25 cellular contexts compared by ENCODE assay signal in genomic region chr9:14185016-14185415, GRCh38.
"Had no signal": no experiment of that assay in that cellular context is flagged by ENCODE, and none has a peak within 500 bp of the region (broad histone marks: within the 10 kb centered on the region; RNA-seq: fewer than 3 reads in every experiment).

No MANE protein-coding gene starts in this region.

- H3K36me3 ChIP-seq: colonic mucosa, esophagus muscularis mucosa, esophagus squamous epithelium, gastrocnemius medialis, gastroesophageal sphincter, heart left ventricle, heart right ventricle had no signal

- H3K4me3 ChIP-seq: colonic mucosa, coronary artery, dorsolateral prefrontal cortex, esophagus muscularis mucosa, esophagus squamous epithelium, gastrocnemius medialis, gastroesophageal sphincter, heart left ventricle, heart right ventricle had no signal

- H3K27ac Mint-ChIP-seq: dendritic cell treated with granulocyte-macrophage colony-stimulating factor and Interleukin-4, amounts not matched to agents 40 ng/mL and 50 ng/mL, for 4 days; effector memory CD8-positive, alpha-beta T cell; endodermal cell had no signal

- H3K27me3 ChIP-seq: colonic mucosa, dorsolateral prefrontal cortex, esophagus muscularis mucosa, esophagus squamous epithelium, foreskin keratinocyte, gastrocnemius medialis, gastroesophageal sphincter, heart left ventricle, heart right ventricle had no signal

- H3K9me3 Mint-ChIP-seq: dendritic cell treated with granulocyte-macrophage colony-stimulating factor and Interleukin-4, amounts not matched to agents 40 ng/mL and 50 ng/mL, for 4 days; endodermal cell had no signal

- DNase-seq: colonic mucosa; cortex of kidney; dermis blood vessel endothelial cell; dorsolateral prefrontal cortex; effector CD4-positive, alpha-beta T cell; effector CD8-positive, alpha-beta T cell; effector memory CD4-positive, alpha-beta T cell; effector memory CD8-positive, alpha-beta T cell; endodermal cell; erythroblast; esophagus squamous epithelium; foreskin fibroblast; foreskin keratinocyte; foreskin melanocyte; gastrocnemius medialis; glutamatergic neuron; head of caudate nucleus; heart left ventricle; heart right ventricle had no signal

- H3K27ac ChIP-seq: colonic mucosa, coronary artery, dorsolateral prefrontal cortex, epithelial cell of prostate, esophagus muscularis mucosa, esophagus squamous epithelium, foreskin keratinocyte, gastrocnemius medialis, gastroesophageal sphincter, heart left ventricle had no signal

- H3K27me3 Mint-ChIP-seq: dendritic cell treated with granulocyte-macrophage colony-stimulating factor and Interleukin-4, amounts not matched to agents 40 ng/mL and 50 ng/mL, for 4 days; effector memory CD8-positive, alpha-beta T cell had no signal

- H3K4me1 ChIP-seq: colonic mucosa had no signal

- H3K9me3 ChIP-seq: colonic mucosa, esophagus muscularis mucosa, esophagus squamous epithelium, gastrocnemius medialis, gastroesophageal sphincter, heart left ventricle, heart right ventricle had no signal

- H3K4me3 Mint-ChIP-seq: dendritic cell treated with granulocyte-macrophage colony-stimulating factor and Interleukin-4, amounts not matched to agents 40 ng/mL and 50 ng/mL, for 4 days; effector memory CD8-positive, alpha-beta T cell; endodermal cell had no signal

- ATAC-seq: effector memory CD8-positive, alpha-beta T cell; esophagus mucosa; foreskin keratinocyte; gastrocnemius medialis; gastroesophageal sphincter; heart left ventricle; heart right ventricle had no signal
